Comparison of ENCODE assay signal across 7 cellular contexts in genomic region chr17:68209191-68209900, GRCh38. TPM values are rescaled to one million over a fixed set of nuclear protein-coding genes. Genes with fewer than 3 reads are reported as not detected.
DNase-seq lines count a peak whose midpoint lies in the region; ATAC-seq and TF ChIP-seq lines count a peak whose summit lies in the region.
"Not testable (repeated sequence)": the region's sequence is repeated elsewhere in the genome, so short reads cannot be mapped to it uniquely, and the experiment has no call there.

No MANE protein-coding gene starts in this region.

- H4K20me1 ChIP-seq in PC-3 (ENCODE audit: low read length) = not testable (repeated sequence)

- not testable (repeated sequence) for H3K4me3 ChIP-seq in PC-3 (ENCODE audit: low read length)

- H3K27ac Mint-ChIP-seq in IgD-negative memory B cell (peak overlapping the region in 2 of 3 donors; percentile 27 to 32), neural crest cell (ENCODE audit: unreplicated experiment) (peak overlapping the region; percentile 12)
- not testable (repeated sequence) for H3K27ac Mint-ChIP-seq in activated CD4-positive, alpha-beta T cell treated with anti-CD3 and anti-CD28 coated beads, Interleukin-2, amount 10 ng/mL, durations not matched to agents 24 days and 14 days

- CTCF ChIA-PET in PC-3 (lab: Charles Lee) = not testable (repeated sequence)

- ATAC-seq in PC-3 = not testable (repeated sequence)
- peak; percentile 30 for ATAC-seq in foreskin keratinocyte

- H3K4me1 ChIP-seq in PC-3 (ENCODE audit: insufficient read depth, low read length) = peaks cover 11% of the 10 kb centered on the region
- H3K4me1 ChIP-seq in foreskin keratinocyte = not testable (repeated sequence)

- not testable (repeated sequence) for BruUV-seq in PC-3 (replicated peaks; lab: Mats Ljungman, UMichigan)

- H3K27me3 ChIP-seq in PC-3 (ENCODE audit: low read length); foreskin keratinocyte: not testable (repeated sequence)

- H3K36me3 ChIP-seq in PC-3 (ENCODE audit: low read depth, low read length) = not testable (repeated sequence)

- not testable (repeated sequence) for H3K27me3 Mint-ChIP-seq in IgD-negative memory B cell; activated CD4-positive, alpha-beta T cell treated with anti-CD3 and anti-CD28 coated beads, Interleukin-2, amount 10 ng/mL, durations not matched to agents 24 days and 14 days; neural crest cell (ENCODE audit: low read depth)

- H3K4me3 Mint-ChIP-seq in IgD-negative memory B cell (peak overlapping the region in 2 of 4 donors; percentile 28 to 32), neural crest cell (peak overlapping the region; percentile 82)
- H3K4me3 Mint-ChIP-seq in activated CD4-positive, alpha-beta T cell treated with anti-CD3 and anti-CD28 coated beads, Interleukin-2, amount 10 ng/mL, durations not matched to agents 24 days and 14 days = not testable (repeated sequence)

- H3K9me3 ChIP-seq in PC-3 (ENCODE audit: low read length) = not testable (repeated sequence)

- H3K9me3 Mint-ChIP-seq in IgD-negative memory B cell; activated CD4-positive, alpha-beta T cell treated with anti-CD3 and anti-CD28 coated beads, Interleukin-2, amount 10 ng/mL, durations not matched to agents 24 days and 14 days; neural crest cell: not testable (repeated sequence)

- H2AFZ ChIP-seq in PC-3 (ENCODE audit: low read length) = not testable (repeated sequence)

- H3K4me1 Mint-ChIP-seq in IgD-negative memory B cell (peaks cover 27 to 43% (median 33%) of the 10 kb centered on the region in 3 donors), neural crest cell (peaks cover 19% of the 10 kb centered on the region)
- peaks cover 36% of the 10 kb centered on the region for H3K4me1 Mint-ChIP-seq in activated CD4-positive, alpha-beta T cell treated with anti-CD3 and anti-CD28 coated beads, Interleukin-2, amount 10 ng/mL, durations not matched to agents 24 days and 14 days

- DNase-seq in Daoy (ENCODE audit: low read depth) = peak; percentile 41
- DNase-seq in PC-3 = peak; percentile 78
- peak; percentile 50 for DNase-seq in activated CD4-positive, alpha-beta T cell treated with anti-CD3 and anti-CD28 coated beads, Interleukin-2, amount 10 ng/mL, durations not matched to agents 24 days and 14 days
- DNase-seq in ecto neural progenitor cell (ENCODE audit: low spot score) = peak; percentile 19
- DNase-seq in foreskin keratinocyte = peak in 1 of 2 donors; percentile 45
- DNase-seq in neural crest cell (ENCODE audit: low read depth, low spot score) = not testable (repeated sequence)

- H3K9me2 ChIP-seq in PC-3 (replicated peaks; ENCODE audit: low read length) = not testable (repeated sequence)

- H3K4me2 ChIP-seq in PC-3 (ENCODE audit: low read length) = not testable (repeated sequence)

- not testable (repeated sequence) for TF ChIP-seq CTCF in PC-3 (conservative IDR thresholded peaks at IDR 0.05; ENCODE audit: low read depth, low read length); foreskin keratinocyte (conservative IDR thresholded peaks at IDR 0.05); neural crest cell (conservative IDR thresholded peaks at IDR 0.05)

- not testable (repeated sequence) for H3K9ac ChIP-seq in PC-3 (ENCODE audit: low read length)

- POLR2A ChIA-PET in PC-3 (lab: Charles Lee; ENCODE audit: unreplicated experiment) = not testable (repeated sequence)

- intact Hi-C loops in PC-3 (cut with micrococcal nuclease) = not testable (repeated sequence)
- intact Hi-C loops in activated CD4-positive, alpha-beta T cell treated with anti-CD3 and anti-CD28 coated beads, Interleukin-2, amount 10 ng/mL, durations not matched to agents 24 days and 14 days (cut with micrococcal nuclease) = loop anchor here (5.0 kb wide), 1 partner anchor 303 kb away; the partner anchor contains the start of gene PRKAR1A

- not testable (repeated sequence) for H3F3A ChIP-seq in PC-3 (ENCODE audit: low read length, unreplicated experiment)

- H3K27ac ChIP-seq in PC-3 (ENCODE audit: low read length); foreskin keratinocyte: not testable (repeated sequence)

- H3K36me3 Mint-ChIP-seq in IgD-negative memory B cell (peaks cover 12% of the 10 kb centered on the region), neural crest cell (ENCODE audit: low read depth) (peaks cover 17% of the 10 kb centered on the region)
- H3K36me3 Mint-ChIP-seq in activated CD4-positive, alpha-beta T cell treated with anti-CD3 and anti-CD28 coated beads, Interleukin-2, amount 10 ng/mL, durations not matched to agents 24 days and 14 days (ENCODE audit: low read depth) = peaks cover 38% of the 10 kb centered on the region

- not testable (repeated sequence) for H3K79me2 ChIP-seq in PC-3 (ENCODE audit: low read length)

RNA-seq across cellular contexts. Expression of gene AMZ2, which starts 38.5 kb away (rescaled TPM):
- 72.6 and 79.7 TPM in 2 replicates for total RNA-seq in Daoy (2014; rRNA removed; shearing (Covaris generic))
- polyA plus RNA-seq in IgD-negative memory B cell (80.0 TPM), foreskin keratinocyte (102 and 114 TPM in 2 replicates)
- total RNA-seq in PC-3 (2014; rRNA removed) (81.1 and 88.5 TPM in 2 replicates), foreskin keratinocyte (106 and 110 TPM in 2 replicates), neural crest cell (85.1 and 87.5 TPM in 2 replicates)
- total RNA-seq in activated CD4-positive, alpha-beta T cell treated with anti-CD3 and anti-CD28 coated beads, Interleukin-2, amount 10 ng/mL, durations not matched to agents 24 days and 14 days = 75.8 and 77.5 TPM in 2 replicates
